In genomic region chr6:27479319-27480182, GRCh38 we compare ENCODE assay signal across 1 cellular context.
TF ChIP-seq lines count a peak whose summit lies in the region.

No MANE protein-coding gene starts in this region.

TF ChIP-seq in HepG2, 621 proteins besides CTCF, POLR2A, EP300 and RAD21 (continued from another document and continues in another):
- no peak for TF ChIP-seq ELK4 (CRISPR knock-in tag; IDR thresholded peaks at IDR 0.05; ENCODE audit: borderline replicate concordance)
- TF ChIP-seq NFIB (CRISPR knock-in tag; IDR thresholded peaks at IDR 0.05; ENCODE audit: borderline replicate concordance): no peak
- TF ChIP-seq CCDC6 (CRISPR knock-in tag; IDR thresholded peaks at IDR 0.05): no peak; the same call in 1 of the 2 replicates
- TF ChIP-seq SPEN (CRISPR knock-in tag; IDR thresholded peaks at IDR 0.05; ENCODE audit: low read depth): no peak
- peak; percentile 77; the same call in 1 of the 2 replicates for TF ChIP-seq KAT7 (CRISPR knock-in tag; IDR thresholded peaks at IDR 0.05; ENCODE audit: borderline replicate concordance)
- no peak for TF ChIP-seq ZNF577 (CRISPR knock-in tag; IDR thresholded peaks at IDR 0.05; ENCODE audit: borderline replicate concordance, low read depth)
- TF ChIP-seq CREB1 (IDR thresholded peaks at IDR 0.05): peak; percentile 73
- TF ChIP-seq CREB1 (CRISPR knock-in tag; IDR thresholded peaks at IDR 0.05): peak; percentile 90
- no peak for TF ChIP-seq ZNF619 (CRISPR knock-in tag; IDR thresholded peaks at IDR 0.05)
- TF ChIP-seq ZNF501 (CRISPR knock-in tag; IDR thresholded peaks at IDR 0.05): peak; percentile 67
- no peak for TF ChIP-seq ZMYM3 (CRISPR knock-in tag; IDR thresholded peaks at IDR 0.05)
- TF ChIP-seq ZNF224 (CRISPR knock-in tag; IDR thresholded peaks at IDR 0.05): no peak
- no peak for TF ChIP-seq ZNF576 (CRISPR knock-in tag; IDR thresholded peaks at IDR 0.05)
- no peak for TF ChIP-seq ZNF564 (CRISPR knock-in tag; IDR thresholded peaks at IDR 0.05)
- no peak for TF ChIP-seq SOX6 (IDR thresholded peaks at IDR 0.05)
- peak; percentile 78 for TF ChIP-seq SOX6 (CRISPR knock-in tag; IDR thresholded peaks at IDR 0.05)
- no peak for TF ChIP-seq ZFY (CRISPR knock-in tag; IDR thresholded peaks at IDR 0.05)
- peak; percentile 94; the same call in 1 of the 2 replicates for TF ChIP-seq ZNF670 (CRISPR knock-in tag; IDR thresholded peaks at IDR 0.05; ENCODE audit: borderline replicate concordance)
- no peak for TF ChIP-seq GLMP (CRISPR knock-in tag; IDR thresholded peaks at IDR 0.05; ENCODE audit: borderline replicate concordance)
- TF ChIP-seq HNRNPUL1 (IDR thresholded peaks at IDR 0.05; ENCODE audit: low read depth, low read length): no peak
- TF ChIP-seq JUNB (CRISPR knock-in tag; IDR thresholded peaks at IDR 0.05; ENCODE audit: borderline replicate concordance): no peak
- 0 out of 2 replicates have a peak, but pooled peaks have one; percentile 73 for TF ChIP-seq ATF6 (CRISPR knock-in tag; conservative IDR thresholded peaks at IDR 0.05)
- TF ChIP-seq DRAP1 (CRISPR knock-in tag; IDR thresholded peaks at IDR 0.05): peak; percentile 93
- TF ChIP-seq GZF1 (CRISPR knock-in tag; IDR thresholded peaks at IDR 0.05): no peak
- no peak for TF ChIP-seq BCL3 (CRISPR knock-in tag; IDR thresholded peaks at IDR 0.05)
- TF ChIP-seq RBAK (CRISPR knock-in tag; IDR thresholded peaks at IDR 0.05): no peak
- TF ChIP-seq FOXJ3 (CRISPR knock-in tag; IDR thresholded peaks at IDR 0.05; ENCODE audit: borderline replicate concordance): peak; percentile 80; the same call in 1 of the 2 replicates
- TF ChIP-seq ZMYM2 (CRISPR knock-in tag; IDR thresholded peaks at IDR 0.05): peak; percentile 77
- TF ChIP-seq MEIS2 (CRISPR knock-in tag; IDR thresholded peaks at IDR 0.05): peak; percentile 82; the same call in 1 of the 2 replicates
- no peak for TF ChIP-seq CSRNP1 (CRISPR knock-in tag; IDR thresholded peaks at IDR 0.05)
- no peak for TF ChIP-seq JUN (CRISPR knock-in tag; IDR thresholded peaks at IDR 0.05)
- TF ChIP-seq DNMT3B (CRISPR knock-in tag; conservative IDR thresholded peaks at IDR 0.05): peak; percentile 58; the same call in 1 of the 2 replicates
- peak; percentile 74; the same call in 1 of the 2 replicates for TF ChIP-seq ZNF12 (CRISPR knock-in tag; IDR thresholded peaks at IDR 0.05)
- peak; percentile 78; the same call in 1 of the 2 replicates for TF ChIP-seq MIXL1 (CRISPR knock-in tag; IDR thresholded peaks at IDR 0.05)
- TF ChIP-seq KDM2A (CRISPR knock-in tag; IDR thresholded peaks at IDR 0.05; ENCODE audit: borderline replicate concordance, low read depth): peak; percentile 85
- TF ChIP-seq ELF4 (CRISPR knock-in tag; IDR thresholded peaks at IDR 0.05; ENCODE audit: borderline replicate concordance): no peak
- peak; percentile 59; the same call in 1 of the 2 replicates for TF ChIP-seq NKX3-1 (CRISPR knock-in tag; IDR thresholded peaks at IDR 0.05)
- no peak for TF ChIP-seq ZBTB2 (CRISPR knock-in tag; IDR thresholded peaks at IDR 0.05; ENCODE audit: low read depth)
- no peak for TF ChIP-seq SMAD9 (CRISPR knock-in tag; IDR thresholded peaks at IDR 0.05)
- TF ChIP-seq ZHX2 (IDR thresholded peaks at IDR 0.05; ENCODE audit: low read depth): peak; percentile 59; the same call in 1 of the 2 replicates
- no peak for TF ChIP-seq ZHX2 (CRISPR knock-in tag; IDR thresholded peaks at IDR 0.05; ENCODE audit: borderline replicate concordance)
- TF ChIP-seq AHDC1 (CRISPR knock-in tag; IDR thresholded peaks at IDR 0.05; ENCODE audit: borderline replicate concordance): peak; percentile 79; the same call in 1 of the 2 replicates
